In the genomic region with DNA sequence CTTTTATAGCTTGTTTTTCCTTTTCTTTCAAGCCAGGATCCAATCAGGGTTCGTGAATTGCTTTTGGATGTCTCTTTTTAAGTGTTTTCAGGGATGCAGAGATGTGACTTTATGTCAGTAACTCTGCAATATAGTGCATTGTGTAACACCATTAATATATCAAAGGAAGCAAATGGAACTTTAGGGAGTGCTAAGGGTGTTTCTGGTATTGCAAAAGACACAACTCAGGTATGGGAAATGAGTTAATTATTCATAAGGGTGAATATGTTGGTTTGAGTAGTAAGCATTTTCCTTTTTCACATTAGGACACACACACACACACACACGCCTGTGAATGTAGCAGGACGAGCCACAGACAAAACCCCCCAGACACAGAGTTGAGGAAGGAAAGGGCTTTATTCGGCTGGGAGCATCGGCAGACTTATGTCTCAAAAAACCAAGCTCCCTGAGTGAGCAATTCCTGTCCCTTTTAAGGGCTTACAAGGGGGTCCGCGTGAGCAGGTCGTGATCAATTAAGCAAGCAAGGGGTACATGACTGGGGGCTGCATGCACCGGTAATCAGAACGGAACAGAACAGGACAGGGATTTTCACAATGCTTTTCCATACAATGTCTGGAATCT, we compare ENCODE assay signal across 20 cellular contexts.
"Had no signal": no experiment of that assay in that cellular context is flagged by ENCODE, and none has a peak within 500 bp of the region (broad histone marks: within the 10 kb centered on the region; RNA-seq: fewer than 3 reads in every experiment).

No MANE protein-coding gene starts in this region.

- H3K27me3 ChIP-seq: dorsolateral prefrontal cortex, heart right ventricle, suprapubic skin, thyroid gland had no signal

- H3K9me3 ChIP-seq: heart right ventricle, left ventricle myocardium inferior, suprapubic skin, thyroid gland had no signal

- H3K36me3 Mint-ChIP-seq: type B pancreatic cell had no signal

- H3K27me3 Mint-ChIP-seq: central memory CD8-positive, alpha-beta T cell; type B pancreatic cell had no signal

- H3K9me3 Mint-ChIP-seq: central memory CD8-positive, alpha-beta T cell; type B pancreatic cell had no signal

- DNase-seq: cortex of kidney; dorsolateral prefrontal cortex; effector CD8-positive, alpha-beta T cell; heart right ventricle; islet precursor cell; left cardiac atrium; left ventricle myocardium inferior; lower lobe of right lung; mesenchymal stem cell; midbrain; nephron progenitor cell; right cardiac atrium; small intestine; stimulated activated CD4-positive, alpha-beta T cell treated with anti-CD3 and anti-CD28 coated beads, Interleukin-12 subunit alpha, Interleukin-12 subunit beta, amount 100 ng/mL, for 4 hours; stimulated activated naive CD8-positive, alpha-beta T cell treated with anti-CD3 and anti-CD28 coated beads, Interleukin-15, Interleukin-2, amounts not matched to agents 100 U/mL and 50 U/mL, for 24 hours; thyroid gland had no signal

- H3K27ac ChIP-seq: dorsolateral prefrontal cortex, epithelial cell of prostate, heart right ventricle, left ventricle myocardium inferior, lower lobe of right lung, suprapubic skin, thyroid gland had no signal

- H3K27ac Mint-ChIP-seq: nephron progenitor cell, type B pancreatic cell had no signal

- H3K4me3 ChIP-seq: dorsolateral prefrontal cortex, heart right ventricle, left ventricle myocardium inferior, lower lobe of right lung, suprapubic skin, thyroid gland had no signal

- H3K4me1 ChIP-seq: left ventricle myocardium inferior, lower lobe of right lung, suprapubic skin, thyroid gland had no signal

- H3K36me3 ChIP-seq: heart right ventricle, left ventricle myocardium inferior, lower lobe of right lung, suprapubic skin, thyroid gland had no signal

- H3K4me3 Mint-ChIP-seq: central memory CD8-positive, alpha-beta T cell; nephron progenitor cell; type B pancreatic cell had no signal
